Comparison of ENCODE assay signal across 15 cellular contexts in genomic region chr5:144712090-144712489, GRCh38.
DNase-seq lines count a peak whose midpoint lies in the region; ATAC-seq, FAIRE-seq and TF ChIP-seq lines count a peak whose summit lies in the region.
"Had no signal": no experiment of that assay in that cellular context is flagged by ENCODE, and none has a peak within 500 bp of the region (broad histone marks: within the 10 kb centered on the region; RNA-seq: fewer than 3 reads in every experiment).

No MANE protein-coding gene starts in this region.

- H3K4me1 ChIP-seq in small intestine (ENCODE audit: control insufficient read depth in 2 of 2, insufficient read depth in 1 of 2, low read depth in 1 of 2, low read length in 1 of 2) = no peaks in the 10 kb centered on the region
- H3K4me1 ChIP-seq: heart right ventricle, parathyroid adenoma had no signal

- no peaks in the 10 kb centered on the region for H3K27me3 ChIP-seq in small intestine (ENCODE audit: control insufficient read depth in 2 of 2, insufficient read depth in 2 of 2, low read length in 2 of 2)
- H3K27me3 ChIP-seq: heart right ventricle had no signal

- FAIRE-seq in small intestine (lab: Jason Lieb, UNC) = no peak
- FAIRE-seq: RCC 7860 had no signal

- DNase-seq in UCSD-AML1 (lab: John Stamatoyannopoulos, UW; ENCODE audit: unreplicated experiment) = peak; percentile 10
- no peak for DNase-seq in GM13976 (ENCODE audit: low spot score)
- no peak for DNase-seq in small intestine
- DNase-seq in DMS153 (lab: John Stamatoyannopoulos, UW) = no peak
- no peak for DNase-seq in activated CD4-positive, alpha-beta T cell treated with anti-CD3 and anti-CD28 coated beads, Interleukin-2, amount 50 U/mL, for 1 hour
- DNase-seq: activated T-cell treated with anti-CD3 and anti-CD28 coated beads, Interleukin-2, amount 50 U/mL, for 24 hours; heart right ventricle had no signal

- H3K36me3 ChIP-seq in small intestine (ENCODE audit: control insufficient read depth in 2 of 2, insufficient read depth in 2 of 2, low read length in 2 of 2) = no peaks in the 10 kb centered on the region
- H3K36me3 ChIP-seq: heart right ventricle had no signal

- no peak for TF ChIP-seq CTCF in GM13976 (IDR thresholded peaks at IDR 0.05; ENCODE audit: borderline replicate concordance, control extremely low read depth, extremely low read depth, insufficient read depth, missing control alignments)

- H3K9me3 ChIP-seq in small intestine (ENCODE audit: control insufficient read depth, low read depth) = no peaks in the 10 kb centered on the region

- H3K27ac ChIP-seq in small intestine (ENCODE audit: low read depth in 1 of 2, low read length in 1 of 2) = no peak overlapping the region
- H3K27ac ChIP-seq: heart right ventricle, parathyroid adenoma had no signal

- in situ Hi-C loops in GM13976 (cut with MboI; ENCODE audit: low sequenced_read_pairs, unreplicated experiment) = no loop called here

- 46 to 57% (median 48%) methylated on average over 3 of the region's 3 CpGs for WGBS in small intestine, 3 donors

- ATAC-seq in GM18858 (IDR thresholded peaks at IDR 0.05; ENCODE audit: unreplicated experiment) (peak; percentile 88), GM21717 (IDR thresholded peaks at IDR 0.05; ENCODE audit: unreplicated experiment) (peak; percentile 87), HG03354 (IDR thresholded peaks at IDR 0.05; ENCODE audit: poor library complexity, severe bottlenecking, unreplicated experiment) (peak; percentile 85)
- ATAC-seq: HCT116; heart right ventricle; stimulated activated effector memory CD8-positive, alpha-beta T cell treated with anti-CD3 and anti-CD28 coated beads, Interleukin-12 subunit alpha, Interleukin-12 subunit beta, amount 100 ng/mL, for 72 hours had no signal

- H3K4me3 ChIP-seq in small intestine (ENCODE audit: low read depth in 1 of 2, low read length in 2 of 2) = no peak overlapping the region
- H3K4me3 ChIP-seq: heart right ventricle, lung had no signal
